Comparison of ENCODE assay signal across 8 cellular contexts in the genomic region with DNA sequence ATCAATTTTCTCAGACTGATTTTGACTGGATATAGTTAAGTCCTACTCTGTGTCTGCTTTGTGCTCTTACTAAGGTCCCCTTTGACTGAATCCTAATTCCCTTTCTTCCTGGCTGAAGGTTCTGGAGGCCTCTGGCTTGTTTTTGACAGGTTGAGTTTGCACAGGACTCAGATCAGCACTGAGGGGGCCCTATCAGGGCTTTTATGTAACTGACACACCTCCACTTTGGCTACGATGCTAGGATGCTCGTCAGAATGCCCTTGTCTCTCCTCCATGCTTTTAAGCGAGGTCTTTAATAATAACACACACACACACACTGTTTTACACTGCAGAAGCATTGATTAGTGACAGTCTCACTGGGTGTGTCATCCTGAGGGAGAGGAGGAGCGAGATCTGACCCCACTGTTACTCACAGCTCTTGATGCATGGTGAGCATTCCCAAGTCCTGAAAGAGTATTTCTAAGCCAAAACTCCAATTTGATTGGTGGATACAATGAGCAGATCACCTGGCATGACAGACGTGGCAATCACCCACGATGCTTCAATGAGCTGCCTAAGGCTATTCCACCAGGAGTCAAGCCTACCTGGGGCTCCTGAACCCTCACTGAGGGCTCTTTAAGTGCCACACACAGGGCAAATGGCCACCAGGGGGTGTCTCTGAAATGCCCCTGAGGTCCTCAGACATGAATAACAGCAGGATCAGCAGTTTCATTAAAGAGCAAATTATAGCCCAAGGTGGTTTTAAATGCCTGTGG.
A peak's percentile ranks its signal among the peaks of the same experiment; 100 is the strongest.
DNase-seq lines count a peak whose midpoint lies in the region; ATAC-seq and TF ChIP-seq lines count a peak whose summit lies in the region.

No MANE protein-coding gene starts in this region.

- H3K27me3 ChIP-seq in DND-41 (ENCODE audit: insufficient read depth, low read length, poor library complexity), result peaks cover 7% of the 10 kb centered on the region
- no peaks in the 10 kb centered on the region for H3K27me3 ChIP-seq in right lobe of liver

- H3K79me2 ChIP-seq in DND-41 (ENCODE audit: insufficient read depth, low read length), result no peaks in the 10 kb centered on the region

- DNase-seq in DND-41 (peak; percentile 10), right lobe of liver (peak in 1 of 3 donors; percentile 48), sciatic nerve (ENCODE audit: low spot score) (no peak), NCI-H187 (lab: John Stamatoyannopoulos, UW) (no peak), AG20443 (ENCODE audit: low spot score) (no peak)
- DNase-seq in activated CD8-positive, alpha-beta memory T cell treated with anti-CD3 and anti-CD28 coated beads, Interleukin-2, amount 50 U/mL, for 48 hours, result peak; percentile 58

- TF ChIP-seq RAD21 in Ishikawa (IDR thresholded peaks at IDR 0.05; ENCODE audit: low read depth), result peak; percentile 23; the same call in 1 of the 2 replicates

- TF ChIP-seq CTCF in DND-41 (IDR thresholded peaks at IDR 0.05; ENCODE audit: borderline replicate concordance, extremely low read depth, low read length, poor library complexity, severe bottlenecking) (peak; percentile 46), right lobe of liver (IDR thresholded peaks at IDR 0.05) (peak; percentile 40 to 54 (median 47))

- H3K9me3 ChIP-seq in DND-41 (ENCODE audit: insufficient read depth, low read length, severe bottlenecking) (no peaks in the 10 kb centered on the region), right lobe of liver (no peaks in the 10 kb centered on the region)

- H3K4me3 ChIP-seq in DND-41 (ENCODE audit: low read depth in 1 of 2, low read length in 2 of 2) (no peak overlapping the region), right lobe of liver (no peak overlapping the region)

- TF ChIP-seq EP300 in Ishikawa (IDR thresholded peaks at IDR 0.05; ENCODE audit: borderline replicate concordance), result no peak

- no peaks in the 10 kb centered on the region for H3K4me1 ChIP-seq in DND-41 (ENCODE audit: insufficient read depth, low read length)
- peaks cover 0 to 43% (median 0%) of the 10 kb centered on the region in 4 donors for H3K4me1 ChIP-seq in right lobe of liver

- H4K20me1 ChIP-seq in DND-41 (ENCODE audit: insufficient read depth, low read length), result no peaks in the 10 kb centered on the region

- no peak overlapping the region for H3K9ac ChIP-seq in DND-41 (ENCODE audit: low read depth, low read length)

- no peak for TF ChIP-seq POLR2A in right lobe of liver (IDR thresholded peaks at IDR 0.05)

- WGBS in right lobe of liver (ENCODE audit: insufficient coverage, low coverage, low lambda C conversion rate, missing lambda C conversion rate), result no CpG with 5 or more reads among the region's 6 CpGs

- H3K36me3 ChIP-seq in DND-41 (ENCODE audit: insufficient read depth, low read length), result no peaks in the 10 kb centered on the region
- H3K36me3 ChIP-seq in right lobe of liver, result no peaks in the 10 kb centered on the region

- H3K27ac ChIP-seq in DND-41 (ENCODE audit: low read length) (no peak overlapping the region), right lobe of liver (no peak overlapping the region)

- ATAC-seq in DND-41 (ENCODE audit: insufficient read depth, low read depth), result 0 out of 3 replicates have a peak, but pooled peaks have one; percentile 33
- ATAC-seq in right lobe of liver, result peak; percentile 38 to 80 (median 74)
- ATAC-seq in sciatic nerve, result no peak
- no peak for ATAC-seq in GM21360 (IDR thresholded peaks at IDR 0.05; ENCODE audit: unreplicated experiment)

- H3K4me2 ChIP-seq in DND-41 (ENCODE audit: insufficient read depth, low read length), result no peak overlapping the region

- no peak overlapping the region for H2AFZ ChIP-seq in DND-41 (ENCODE audit: low read depth, low read length)

- intact Hi-C loops in right lobe of liver (cut with DNase I) (no loop called here), sciatic nerve (cut with DNase I) (no loop called here)

TF ChIP-seq in Ishikawa, 13 proteins besides CTCF, POLR2A, EP300 and RAD21:
- TF ChIP-seq, protein P1, sequence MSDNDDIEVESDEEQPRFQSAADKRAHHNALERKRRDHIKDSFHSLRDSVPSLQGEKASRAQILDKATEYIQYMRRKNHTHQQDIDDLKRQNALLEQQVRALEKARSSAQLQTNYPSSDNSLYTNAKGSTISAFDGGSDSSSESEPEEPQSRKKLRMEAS (IDR thresholded peaks at IDR 0.05), result no peak

Comparison
In these comparisons a context has a peak if more than half of its experiments do, and no peak if none do; other contexts are left out.
1. ATAC-seq: peak in DND-41 (single experiment) and right lobe of liver (4 of 4); none in sciatic nerve (single experiment) and GM21360 (single experiment).
2. DNase-seq: peak in DND-41 (single experiment) and activated CD8-positive, alpha-beta memory T cell treated with anti-CD3 and anti-CD28 coated beads, Interleukin-2, amount 50 U/mL, for 48 hours (single experiment); none in sciatic nerve (single experiment), NCI-H187 (0 of 2) and AG20443 (single experiment).